ENCODE assay signal across 16 cellular contexts in the genomic region with DNA sequence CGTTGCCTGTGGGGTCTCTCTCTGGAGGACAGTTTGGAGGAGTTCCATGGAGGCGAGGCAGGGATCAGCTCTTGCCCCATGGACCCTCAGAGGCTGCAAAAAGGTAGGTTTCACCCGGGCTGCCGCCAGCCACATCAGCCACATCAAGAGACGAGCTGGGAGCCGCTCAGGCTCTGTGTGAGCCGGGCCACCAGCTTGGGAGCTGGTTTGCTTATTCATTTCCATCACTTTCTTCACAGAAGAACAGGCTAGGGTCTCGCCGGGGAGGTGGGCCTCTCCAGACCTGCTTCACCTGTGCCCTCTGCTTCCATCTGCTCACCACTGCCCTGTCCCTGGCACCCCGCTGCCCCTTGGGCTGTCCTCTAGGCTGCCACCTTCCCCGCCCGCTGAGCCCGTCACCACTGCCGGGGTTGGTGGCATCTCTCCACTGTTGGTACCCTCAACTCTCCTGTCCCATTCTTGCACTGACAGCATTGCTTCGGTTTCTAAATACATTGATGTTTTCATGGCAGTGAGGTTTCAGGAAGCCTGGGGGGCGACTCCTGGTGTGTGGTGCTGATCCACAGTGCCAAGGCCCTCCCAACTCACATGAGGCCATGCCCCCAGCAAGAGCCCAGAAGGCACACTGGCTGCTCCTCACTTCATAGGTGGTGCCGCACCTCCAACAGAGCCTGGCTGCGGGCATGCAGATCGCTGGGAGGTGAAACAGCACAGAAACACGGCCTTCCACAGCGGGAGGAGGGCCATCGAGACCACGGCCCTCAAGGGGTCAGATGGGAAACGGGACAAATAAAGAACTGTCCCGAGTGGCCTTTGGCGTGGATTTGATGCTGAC. TPM values are rescaled to one million over a fixed set of nuclear protein-coding genes. Genes with fewer than 3 reads are reported as not detected.
DNase-seq lines count a peak whose midpoint lies in the region; ATAC-seq and TF ChIP-seq lines count a peak whose summit lies in the region.
"Had no signal": no experiment of that assay in that cellular context is flagged by ENCODE, and none has a peak within 500 bp of the region (broad histone marks: within the 10 kb centered on the region; RNA-seq: fewer than 3 reads in every experiment).

No MANE protein-coding gene starts in this region.

- H3K9me3 Mint-ChIP-seq in HFFc6 (no peaks in the 10 kb centered on the region), chondrocyte (ENCODE audit: low read depth) (no peaks in the 10 kb centered on the region)
- H3K9me3 Mint-ChIP-seq: CD4-positive, alpha-beta T cell had no signal

- H3K27ac Mint-ChIP-seq in HFFc6 (peak overlapping the region; percentile 85; the same call in 1 of the 2 replicates), chondrocyte (ENCODE audit: unreplicated experiment) (no peak overlapping the region)
- H3K27ac Mint-ChIP-seq: CD4-positive, alpha-beta T cell had no signal

- no peaks in the 10 kb centered on the region for H3K79me2 ChIP-seq in osteoblast (ENCODE audit: insufficient read depth, low read length)

- H3K4me2 ChIP-seq in osteoblast (ENCODE audit: insufficient read depth, low read length): no peak overlapping the region

- H3K36me3 ChIP-seq in osteoblast (ENCODE audit: insufficient read depth, low read length): no peaks in the 10 kb centered on the region

- no peak overlapping the region for H3K27ac ChIP-seq in osteoblast (ENCODE audit: low read depth, low read length)
- H3K27ac ChIP-seq: C4-2B, HL-60 had no signal

- H3K36me3 Mint-ChIP-seq in HFFc6 (ENCODE audit: low read depth) (no peaks in the 10 kb centered on the region), chondrocyte (ENCODE audit: low read depth) (no peaks in the 10 kb centered on the region)

- no peaks in the 10 kb centered on the region for H3K27me3 ChIP-seq in osteoblast (ENCODE audit: insufficient read depth, low read length)

- no peaks in the 10 kb centered on the region; the same call in 1 of the 2 replicates for H3K27me3 Mint-ChIP-seq in HFFc6 (ENCODE audit: insufficient read depth)
- H3K27me3 Mint-ChIP-seq in chondrocyte (ENCODE audit: low read depth): no peaks in the 10 kb centered on the region
- H3K27me3 Mint-ChIP-seq: CD4-positive, alpha-beta T cell had no signal

- TF ChIP-seq CTCF in HFFc6 (IDR thresholded peaks at IDR 0.05) (no peak), chondrocyte (IDR thresholded peaks at IDR 0.05) (no peak), osteoblast (IDR thresholded peaks at IDR 0.05; ENCODE audit: extremely low read depth, low read depth, low read length) (no peak)

- no peaks in the 10 kb centered on the region for H3K4me1 ChIP-seq in osteoblast (ENCODE audit: insufficient read depth, low read length)
- H3K4me1 ChIP-seq: HAP-1 had no signal

- H3K9me3 ChIP-seq in osteoblast (ENCODE audit: low read depth, low read length): no peaks in the 10 kb centered on the region
- H3K9me3 ChIP-seq: HAP-1 had no signal

- no peak overlapping the region for H2AFZ ChIP-seq in osteoblast (ENCODE audit: low read length)

- H3K4me1 Mint-ChIP-seq in HFFc6 (ENCODE audit: low read depth) (peaks cover 12% of the 10 kb centered on the region), chondrocyte (ENCODE audit: low read depth) (no peaks in the 10 kb centered on the region)

- no peak for ATAC-seq in HG03342 (IDR thresholded peaks at IDR 0.05; ENCODE audit: unreplicated experiment)
- ATAC-seq in GM19397 (IDR thresholded peaks at IDR 0.05; ENCODE audit: unreplicated experiment): no peak
- ATAC-seq in GM19324 (IDR thresholded peaks at IDR 0.05; ENCODE audit: low FRiP score, unreplicated experiment): no peak

- no peak for DNase-seq in HFFc6
- peak; percentile 89 for DNase-seq in chondrocyte (ENCODE audit: low spot score)
- DNase-seq in osteoblast (ENCODE audit: insufficient read length, low spot score, missing footprints): peak; percentile 76
- DNase-seq: AML-193; CD4-positive, alpha-beta T cell; DMS153; DMS79; GDM1 had no signal

- H4K20me1 ChIP-seq in osteoblast (ENCODE audit: insufficient read depth, low read length): no peaks in the 10 kb centered on the region

- no peak overlapping the region for H3K4me3 ChIP-seq in osteoblast (ENCODE audit: insufficient read depth, low read length)
- H3K4me3 ChIP-seq: HAP-1 had no signal

- H3K4me3 Mint-ChIP-seq in HFFc6 (no peak overlapping the region), chondrocyte (ENCODE audit: unreplicated experiment) (no peak overlapping the region)
- H3K4me3 Mint-ChIP-seq: CD4-positive, alpha-beta T cell had no signal

RNA-seq across cellular contexts. Expression of a gene that starts 4.5 kb away (rescaled TPM):
- total RNA-seq in HFFc6 (2021; fragmentation: NEBNext Ultra II Directional; extraction: Animal tissue kit (Norgen Biotek cat#: 25700)): under 1 TPM; 0.33 to 0.99 (median 0.69) TPM
- 0.80 to 1.6 TPM (median 1.6 TPM) in 3 replicates for total RNA-seq in chondrocyte
- 3.3 and 3.5 TPM in 2 replicates for total RNA-seq in osteoblast

RNA-seq across cellular contexts. Expression of a gene that starts 20.0 kb away (rescaled TPM):
- total RNA-seq in HFFc6 (2021; fragmentation: NEBNext Ultra II Directional; extraction: Animal tissue kit (Norgen Biotek cat#: 25700)): 10 to 100 TPM; 20.3 to 32.0 (median 28.2) TPM
- total RNA-seq in chondrocyte: 31.3 to 43.6 TPM (median 32.3 TPM) in 3 replicates
- total RNA-seq in osteoblast: 8.3 and 14.1 TPM in 2 replicates

RNA-seq across cellular contexts. Expression of a gene that starts 39.1 kb away (rescaled TPM):
- total RNA-seq in HFFc6 (2021; fragmentation: NEBNext Ultra II Directional; extraction: Animal tissue kit (Norgen Biotek cat#: 25700)): under 1 TPM; 0.03 to 0.38 (median 0.06) TPM
- total RNA-seq in chondrocyte (0.10 to 1.6 TPM (median 1.5 TPM) in 3 replicates), osteoblast (under 0.01 TPM in 1 of 2 replicates, not detected in the other)

RNA-seq across cellular contexts. Expression of a gene that starts 44.4 kb away (rescaled TPM):
- total RNA-seq in HFFc6 (2021; fragmentation: NEBNext Ultra II Directional; extraction: Animal tissue kit (Norgen Biotek cat#: 25700)): 100 to 1,000 TPM; 324 to 382 (median 367) TPM
- total RNA-seq in chondrocyte: 1,195 to 2,668 TPM (median 2,632 TPM) in 3 replicates
- 139 and 210 TPM in 2 replicates for total RNA-seq in osteoblast
- total RNA-seq: CD4-positive, alpha-beta T cell had no signal

RNA-seq across cellular contexts. Expression of a gene that starts 49.2 kb away (rescaled TPM):
- not detected for total RNA-seq in HFFc6 (2021; fragmentation: NEBNext Ultra II Directional; extraction: Animal tissue kit (Norgen Biotek cat#: 25700))
- not detected in 3 replicates for total RNA-seq in chondrocyte
- not detected in 2 replicates for total RNA-seq in osteoblast
- total RNA-seq: CD4-positive, alpha-beta T cell; Daoy; H1 had no signal
